ENCODE assay signal across 22 cellular contexts in the genomic region with DNA sequence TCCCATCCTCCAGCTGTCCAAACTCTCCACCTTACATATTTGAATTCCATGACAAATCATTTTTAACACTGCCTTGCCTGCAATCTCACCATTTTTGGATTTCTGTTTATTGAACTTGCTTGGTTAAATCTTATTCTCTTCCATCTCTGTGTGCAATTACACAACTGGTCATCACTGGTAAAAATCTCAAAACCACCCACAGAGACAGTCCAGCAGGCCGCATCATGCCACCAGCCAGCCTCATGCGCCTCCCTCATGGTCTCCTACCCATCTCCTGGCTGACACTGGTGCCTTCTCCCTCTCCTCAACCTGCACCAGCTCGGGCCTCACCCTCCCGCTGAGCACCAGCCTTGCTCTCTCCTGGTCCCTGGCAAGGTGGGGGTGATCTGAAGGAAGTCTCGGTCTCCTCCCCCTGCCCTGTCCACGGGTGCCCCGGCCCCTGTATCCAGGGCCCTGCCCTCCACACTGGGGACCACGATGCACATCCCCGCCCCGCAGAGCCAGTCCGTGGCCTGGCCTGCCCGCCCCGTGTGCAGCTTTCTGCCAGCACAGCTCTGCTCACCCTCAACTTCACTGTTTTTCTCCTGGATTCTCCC.
A peak's percentile ranks its signal among the peaks of the same experiment; 100 is the strongest.
DNase-seq lines count a peak whose midpoint lies in the region; ATAC-seq and TF ChIP-seq lines count a peak whose summit lies in the region.
"Had no signal": no experiment of that assay in that cellular context is flagged by ENCODE, and none has a peak within 500 bp of the region (broad histone marks: within the 10 kb centered on the region; RNA-seq: fewer than 3 reads in every experiment).

No MANE protein-coding gene starts in this region.

- peak overlapping the region in 1 of 2 donors; percentile 61 for H3K27ac Mint-ChIP-seq in stimulated activated naive CD8-positive, alpha-beta T cell treated with anti-CD3 and anti-CD28 coated beads, Interleukin-15, amount 100 ng/mL, for 72 hours
- peak overlapping the region; percentile 53 for H3K27ac Mint-ChIP-seq in neural progenitor cell
- H3K27ac Mint-ChIP-seq: naive thymus-derived CD4-positive, alpha-beta T cell had no signal

- H3K9ac ChIP-seq in neural progenitor cell: no peak overlapping the region
- H3K9ac ChIP-seq: KMS-11 had no signal

- H3K79me2 ChIP-seq in neural progenitor cell (ENCODE audit: low read depth): no peaks in the 10 kb centered on the region

- no peaks in the 10 kb centered on the region for H3F3A ChIP-seq in neural progenitor cell (ENCODE audit: low read depth)

- in situ Hi-C loops in KBM-7 (cut with MboI; ENCODE audit: low pct_unique_long_range_greater_than_20kb, low sequenced_read_pairs): no loop called here

- TF ChIP-seq CTCF in breast epithelium (IDR thresholded peaks at IDR 0.05): no peak
- TF ChIP-seq CTCF in neural progenitor cell (IDR thresholded peaks at IDR 0.05): no peak

- H3K4me3 ChIP-seq in breast epithelium (no peak overlapping the region), neural progenitor cell (no peak overlapping the region)
- H3K4me3 ChIP-seq: psoas muscle, SK-N-MC, thyroid gland had no signal

- no peak overlapping the region for H3K4me2 ChIP-seq in neural progenitor cell
- H3K4me2 ChIP-seq: KMS-11 had no signal

- no peaks in the 10 kb centered on the region for H3K36me3 ChIP-seq in breast epithelium
- H3K36me3 ChIP-seq in neural progenitor cell: no peaks in the 10 kb centered on the region
- H3K36me3 ChIP-seq: thyroid gland had no signal

- TF ChIP-seq POLR2A in breast epithelium (IDR thresholded peaks at IDR 0.05): no peak

- H4K20me1 ChIP-seq in neural progenitor cell (ENCODE audit: low read depth): no peaks in the 10 kb centered on the region

- no peak for DNase-seq in stimulated activated naive CD8-positive, alpha-beta T cell treated with anti-CD3 and anti-CD28 coated beads, Interleukin-15, amount 100 ng/mL, for 72 hours
- DNase-seq in stimulated activated naive CD8-positive, alpha-beta T cell treated with anti-CD3 and anti-CD28 coated beads, Interleukin-15, Interleukin-2, amounts not matched to agents 100 U/mL and 50 U/mL, for 24 hours: no peak
- DNase-seq in breast epithelium (ENCODE audit: low spot score in 2 of 2) (peak; percentile 15 to 34), neural progenitor cell (ENCODE audit: low spot score) (no peak), left colon (no peak), SIG-M5 (lab: John Stamatoyannopoulos, UW) (no peak), KBM-7 (no peak), NCI-H146 treated with DMSO at 0.1 percent for 48 hours (lab: John Stamatoyannopoulos, UW; ENCODE audit: unreplicated experiment) (no peak)
- DNase-seq: activated CD4-positive, CD25-positive, alpha-beta regulatory T cell treated with anti-CD3 and anti-CD28 coated beads, Interleukin-2, amount 50 U/mL, for 72 hours; CD8-positive, alpha-beta memory T cell; central memory CD4-positive, alpha-beta T cell; DMS79; effector memory CD4-positive, alpha-beta T cell; naive thymus-derived CD4-positive, alpha-beta T cell; NCI-H1105 treated with DMSO at 0.1 percent for 48 hours; NCI-H526 treated with DMSO at 0.1 percent for 48 hours; OCI-M1; T1000; thyroid gland had no signal

- H2AFZ ChIP-seq in neural progenitor cell (replicated peaks): no peak overlapping the region

- H3K36me3 Mint-ChIP-seq in neural progenitor cell: no peaks in the 10 kb centered on the region
- H3K36me3 Mint-ChIP-seq: CD8-positive, alpha-beta memory T cell; naive thymus-derived CD4-positive, alpha-beta T cell had no signal

- no peaks in the 10 kb centered on the region for H3K9me3 Mint-ChIP-seq in stimulated activated naive CD8-positive, alpha-beta T cell treated with anti-CD3 and anti-CD28 coated beads, Interleukin-15, amount 100 ng/mL, for 72 hours
- H3K9me3 Mint-ChIP-seq in neural progenitor cell: peaks cover 3% of the 10 kb centered on the region
- H3K9me3 Mint-ChIP-seq: CD8-positive, alpha-beta memory T cell; naive thymus-derived CD4-positive, alpha-beta T cell had no signal

- H3K4me1 ChIP-seq in breast epithelium (peaks cover 11 to 12% of the 10 kb centered on the region in 2 donors), neural progenitor cell (no peaks in the 10 kb centered on the region)
- H3K4me1 ChIP-seq: psoas muscle had no signal

- intact Hi-C loops in breast epithelium (cut with DNase I; ENCODE audit: low total_unique reads): no loop called here
- intact Hi-C loops in left colon (cut with DNase I, micrococcal nuclease): no loop called here

- H3K27me3 ChIP-seq in breast epithelium (no peaks in the 10 kb centered on the region), neural progenitor cell (no peaks in the 10 kb centered on the region)
- H3K27me3 ChIP-seq: thyroid gland had no signal

- peaks cover 13% of the 10 kb centered on the region for H3K27me3 Mint-ChIP-seq in stimulated activated naive CD8-positive, alpha-beta T cell treated with anti-CD3 and anti-CD28 coated beads, Interleukin-15, amount 100 ng/mL, for 72 hours
- H3K27me3 Mint-ChIP-seq in neural progenitor cell (ENCODE audit: insufficient read depth, low read depth): peaks cover 4% of the 10 kb centered on the region

- H3K4me1 Mint-ChIP-seq in stimulated activated naive CD8-positive, alpha-beta T cell treated with anti-CD3 and anti-CD28 coated beads, Interleukin-15, amount 100 ng/mL, for 72 hours: peaks cover 5% of the 10 kb centered on the region
- peaks cover 19% of the 10 kb centered on the region for H3K4me1 Mint-ChIP-seq in neural progenitor cell
- H3K4me1 Mint-ChIP-seq: CD8-positive, alpha-beta memory T cell; naive thymus-derived CD4-positive, alpha-beta T cell had no signal

- peak; percentile 41 for ATAC-seq in stimulated activated naive CD8-positive, alpha-beta T cell treated with anti-CD3 and anti-CD28 coated beads, Interleukin-15, amount 100 ng/mL, for 72 hours
- ATAC-seq in stimulated activated naive CD8-positive, alpha-beta T cell treated with anti-CD3 and anti-CD28 coated beads, Interleukin-15, Interleukin-2, amounts not matched to agents 100 U/mL and 50 U/mL, for 24 hours: no peak
- ATAC-seq in left colon: no peak
- ATAC-seq: naive thymus-derived CD4-positive, alpha-beta T cell; psoas muscle had no signal

- no peak overlapping the region for H3K4me3 Mint-ChIP-seq in stimulated activated naive CD8-positive, alpha-beta T cell treated with anti-CD3 and anti-CD28 coated beads, Interleukin-15, amount 100 ng/mL, for 72 hours
- H3K4me3 Mint-ChIP-seq in neural progenitor cell: no peak overlapping the region
- H3K4me3 Mint-ChIP-seq: CD8-positive, alpha-beta memory T cell; naive thymus-derived CD4-positive, alpha-beta T cell had no signal

- H3K9me3 ChIP-seq in breast epithelium (no peaks in the 10 kb centered on the region), neural progenitor cell (ENCODE audit: low read depth) (no peaks in the 10 kb centered on the region)
- H3K9me3 ChIP-seq: psoas muscle, thyroid gland had no signal

- H3K27ac ChIP-seq in breast epithelium: peak overlapping the region in 1 of 2 donors; percentile 25
- no peak overlapping the region for H3K27ac ChIP-seq in neural progenitor cell
- H3K27ac ChIP-seq: KMS-11, psoas muscle, SK-N-MC had no signal

Comparison
In these comparisons a context has a peak if more than half of its experiments do, and no peak if none do; other contexts are left out.
1. DNase-seq: peak in breast epithelium (2 of 2); none in stimulated activated naive CD8-positive, alpha-beta T cell treated with anti-CD3 and anti-CD28 coated beads, Interleukin-15, amount 100 ng/mL, for 72 hours (0 of 2), stimulated activated naive CD8-positive, alpha-beta T cell treated with anti-CD3 and anti-CD28 coated beads, Interleukin-15, Interleukin-2, amounts not matched to agents 100 U/mL and 50 U/mL, for 24 hours (single experiment), neural progenitor cell (single experiment), left colon (0 of 2), SIG-M5 (single experiment), KBM-7 (single experiment) and NCI-H146 treated with DMSO at 0.1 percent for 48 hours (single experiment).